In the genomic region with DNA sequence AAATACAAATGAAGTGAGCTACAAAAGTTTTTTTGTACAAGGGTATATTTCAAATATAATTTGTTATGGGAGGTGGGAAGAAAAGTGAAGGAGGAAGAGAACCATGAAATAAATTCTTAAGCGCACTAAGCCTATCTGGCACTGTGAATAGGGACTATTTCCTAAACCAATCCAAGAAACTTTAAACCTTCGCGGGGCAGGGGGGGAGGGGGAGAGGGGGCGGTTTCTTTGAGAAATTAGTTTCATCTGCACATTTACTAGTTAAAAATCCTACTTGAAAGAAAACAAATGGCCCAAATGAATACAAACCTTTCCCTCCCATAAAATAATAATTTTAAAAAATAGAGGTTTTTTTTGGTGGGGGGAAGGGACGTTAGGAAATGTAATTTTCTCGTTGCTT, we compare ENCODE assay signal across 8 cellular contexts. TPM values are rescaled to one million over a fixed set of nuclear protein-coding genes. Genes with fewer than 3 reads are reported as not detected.
DNase-seq lines count a peak whose midpoint lies in the region; ATAC-seq and TF ChIP-seq lines count a peak whose summit lies in the region.

No MANE protein-coding gene starts in this region.

- TF ChIP-seq POLR2A in GM18505 (IDR thresholded peaks at IDR 0.05; ENCODE audit: borderline replicate concordance, extremely low read depth, insufficient read depth, insufficient read length): no peak

- H3K27me3 Mint-ChIP-seq in immature natural killer cell (ENCODE audit: low read depth in 3 of 3): peaks cover 3 to 6% (median 4%) of the 10 kb centered on the region in 3 donors

- no peak for ATAC-seq in Right ventricle myocardium inferior
- ATAC-seq in activated naive CD4-positive, alpha-beta T cell treated with anti-CD3 and anti-CD28 coated beads, Interleukin-2, amount 50 U/mL, for 72 hours: no peak
- ATAC-seq in GM18505 (IDR thresholded peaks at IDR 0.05; ENCODE audit: unreplicated experiment): no peak
- no peak for ATAC-seq in GM19035 (IDR thresholded peaks at IDR 0.05; ENCODE audit: unreplicated experiment)

- peak overlapping the region; percentile 78 for H3K27ac ChIP-seq in left ventricle myocardium inferior (replicated peaks)
- H3K27ac ChIP-seq in substantia nigra (ENCODE audit: low read depth, low read length, poor library complexity, severe bottlenecking): peak overlapping the region; percentile 43

- H3K4me3 ChIP-seq in left ventricle myocardium inferior: peak overlapping the region; percentile 79

- H3K4me1 ChIP-seq in left ventricle myocardium inferior: peaks cover 33% of the 10 kb centered on the region

- no peaks in the 10 kb centered on the region for H3K9me3 ChIP-seq in left ventricle myocardium inferior (replicated peaks)

- intact Hi-C loops in left ventricle myocardium inferior (cut with micrococcal nuclease): no loop called here
- intact Hi-C loops in Right ventricle myocardium inferior (cut with DNase I): loop anchor here (2.0 kb wide), 1 partner anchor 136 kb away; no protein-coding TSS in a partner anchor

- no peaks in the 10 kb centered on the region for H3K27me3 ChIP-seq in left ventricle myocardium inferior (ENCODE audit: low read depth)

- H3K27ac Mint-ChIP-seq in activated naive CD4-positive, alpha-beta T cell treated with anti-CD3 and anti-CD28 coated beads, Interleukin-2, amount 50 U/mL, for 72 hours: peak overlapping the region; percentile 85 to 96
- H3K27ac Mint-ChIP-seq in immature natural killer cell: peak overlapping the region; percentile 88 to 99 (median 96)

- DNase-seq in left ventricle myocardium inferior (no peak), Right ventricle myocardium inferior (ENCODE audit: missing footprints) (no peak), immature natural killer cell (peak in 1 of 3 donors; percentile 1), substantia nigra (lab: John Stamatoyannopoulos, UW) (no peak), DMS153 (lab: John Stamatoyannopoulos, UW) (no peak)
- no peak for DNase-seq in activated naive CD4-positive, alpha-beta T cell treated with anti-CD3 and anti-CD28 coated beads, Interleukin-2, amount 50 U/mL, for 72 hours (ENCODE audit: low spot score in 2 of 2)

- peaks cover 24 to 37% of the 10 kb centered on the region in 2 donors for H3K4me1 Mint-ChIP-seq in immature natural killer cell

- peak overlapping the region; percentile 95 to 99 (median 99) for H3K4me3 Mint-ChIP-seq in immature natural killer cell

- peaks cover 31% of the 10 kb centered on the region for H3K36me3 ChIP-seq in left ventricle myocardium inferior

- no peaks in the 10 kb centered on the region for H3K9me3 Mint-ChIP-seq in activated naive CD4-positive, alpha-beta T cell treated with anti-CD3 and anti-CD28 coated beads, Interleukin-2, amount 50 U/mL, for 72 hours
- no peaks in the 10 kb centered on the region for H3K9me3 Mint-ChIP-seq in immature natural killer cell

- peaks cover 0 to 11% of the 10 kb centered on the region in 2 donors for H3K36me3 Mint-ChIP-seq in activated naive CD4-positive, alpha-beta T cell treated with anti-CD3 and anti-CD28 coated beads, Interleukin-2, amount 50 U/mL, for 72 hours
- H3K36me3 Mint-ChIP-seq in immature natural killer cell: peaks cover 1 to 13% (median 4%) of the 10 kb centered on the region in 3 donors

- no peak for TF ChIP-seq CTCF in left ventricle myocardium inferior (IDR thresholded peaks at IDR 0.05; ENCODE audit: borderline replicate concordance)

RNA-seq across cellular contexts. Expression of gene GOLPH3L, which starts 0.4 kb away (rescaled TPM):
- 16.9 TPM for total RNA-seq in left ventricle myocardium inferior
- 16.5 TPM for total RNA-seq in Right ventricle myocardium inferior
- 10 to 100 TPM; 15.8 to 20.9 TPM for total RNA-seq in activated naive CD4-positive, alpha-beta T cell treated with anti-CD3 and anti-CD28 coated beads, Interleukin-2, amount 50 U/mL, for 72 hours
- polyA plus RNA-seq in immature natural killer cell: 10 to 100 TPM in 2 of 3 donors, 1 to 10 TPM in 1; 8.9 to 27.1 (median 13.4) TPM

RNA-seq across cellular contexts. Expression of gene HORMAD1, which starts 24.1 kb away (rescaled TPM):
- not detected for total RNA-seq in left ventricle myocardium inferior
- not detected for total RNA-seq in Right ventricle myocardium inferior
- total RNA-seq in activated naive CD4-positive, alpha-beta T cell treated with anti-CD3 and anti-CD28 coated beads, Interleukin-2, amount 50 U/mL, for 72 hours: under 1 TPM in 1 of 2 donors, not detected in 1; 0.32 TPM
- polyA plus RNA-seq in immature natural killer cell: not detected
